ENCODE assay signal across 9 cellular contexts in the genomic region with DNA sequence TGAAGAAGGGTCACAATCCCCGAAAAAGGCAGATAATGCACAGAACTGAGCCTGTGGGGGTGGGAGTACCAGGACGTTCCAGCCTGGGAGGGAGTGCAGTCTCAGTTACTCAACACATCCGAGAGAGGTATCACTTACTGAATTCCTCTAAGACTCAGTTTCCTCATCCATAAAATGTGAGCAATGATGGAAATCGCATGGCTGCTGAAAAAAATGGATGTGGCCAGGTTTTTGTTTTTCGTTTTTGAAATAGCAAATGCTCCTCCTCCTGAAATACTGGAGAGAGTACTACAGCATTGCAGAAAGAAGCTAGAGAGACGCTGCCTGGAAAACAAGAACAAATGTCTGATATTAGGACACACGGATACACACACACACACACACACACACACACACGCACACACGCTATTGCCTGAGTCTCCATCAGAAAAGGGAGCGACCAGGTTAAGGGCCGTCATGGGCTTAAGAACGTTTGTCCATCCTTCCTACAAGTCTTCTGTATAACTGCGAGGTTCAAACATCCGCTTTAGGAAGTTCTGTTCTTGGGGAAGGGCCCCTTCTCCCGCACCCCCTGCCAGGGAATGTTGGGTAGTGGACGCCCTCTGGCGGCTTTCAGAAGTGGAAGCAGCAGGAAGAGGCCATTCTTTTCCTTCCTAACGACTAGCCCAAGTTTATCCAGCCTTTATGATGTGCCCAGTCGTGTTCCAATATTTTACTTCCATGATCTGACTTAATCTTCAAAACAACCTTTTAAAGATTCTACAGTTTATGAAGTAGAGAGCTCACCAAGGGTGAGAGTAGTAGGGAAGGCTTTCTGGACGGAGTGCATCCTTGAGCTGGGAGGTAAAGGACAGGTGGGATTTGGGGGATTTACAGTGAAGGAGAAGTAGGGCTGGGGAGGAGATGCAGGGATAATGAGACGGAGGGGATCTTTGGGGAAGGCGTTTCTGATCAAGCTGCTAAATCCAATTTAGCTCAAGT. TPM values are rescaled to one million over a fixed set of nuclear protein-coding genes. Genes with fewer than 3 reads are reported as not detected.
DNase-seq lines count a peak whose midpoint lies in the region; ATAC-seq, FAIRE-seq and TF ChIP-seq lines count a peak whose summit lies in the region.
"Had no signal": no experiment of that assay in that cellular context is flagged by ENCODE, and none has a peak within 500 bp of the region (broad histone marks: within the 10 kb centered on the region; RNA-seq: fewer than 3 reads in every experiment).

No MANE protein-coding gene starts in this region.

- 0 out of 2 replicates have a peak, but pooled peaks cover 3% of the 10 kb centered on the region for H4K20me1 ChIP-seq in Karpas-422 (ENCODE audit: insufficient read depth, low read depth, low read length)

- H3K4me2 ChIP-seq in Karpas-422 (ENCODE audit: low read depth, low read length, poor library complexity, severe bottlenecking): no peak overlapping the region

- H3K4me1 ChIP-seq in Karpas-422 (ENCODE audit: low read length): no peaks in the 10 kb centered on the region

- H3K27ac ChIP-seq in Karpas-422 (ENCODE audit: low read length) (no peak overlapping the region), skin epidermis (peak overlapping the region in 4 of 21 experiments; percentile 17 to 57 (median 54))

- no peak overlapping the region for H2AFZ ChIP-seq in Karpas-422 (ENCODE audit: low read length)

- TF ChIP-seq CTCF in bronchial epithelial cell (IDR thresholded peaks at IDR 0.05; ENCODE audit: insufficient read depth, low read length, severe bottlenecking): peak; percentile 84

- no peaks in the 10 kb centered on the region for H3K9me3 ChIP-seq in Karpas-422 (ENCODE audit: low read length)

- no peaks in the 10 kb centered on the region for H3K9me2 ChIP-seq in Karpas-422 (replicated peaks; ENCODE audit: insufficient read depth, low read length)

- no peak overlapping the region for H3K4me3 ChIP-seq in Karpas-422 (ENCODE audit: low read length)
- no peak overlapping the region for H3K4me3 ChIP-seq in bronchial epithelial cell (ENCODE audit: low read depth, low read length)
- H3K4me3 ChIP-seq in skin epidermis: peak overlapping the region in 6 of 7 experiments; percentile 25 to 42 (median 36)

- H3K79me2 ChIP-seq in Karpas-422 (ENCODE audit: low read length): no peaks in the 10 kb centered on the region

- H3K9ac ChIP-seq in Karpas-422 (ENCODE audit: low read length): no peak overlapping the region

- FAIRE-seq in bronchial epithelial cell (lab: Jason Lieb, UNC): no peak
- FAIRE-seq: islet of Langerhans had no signal

- ATAC-seq in GM21528 (IDR thresholded peaks at IDR 0.05; ENCODE audit: low FRiP score, unreplicated experiment): no peak

- H3K36me3 ChIP-seq in Karpas-422 (ENCODE audit: insufficient read depth, low read length) (no peaks in the 10 kb centered on the region), bronchial epithelial cell (ENCODE audit: control insufficient read depth, insufficient read depth, low read length) (no peaks in the 10 kb centered on the region)

- H3K27me3 ChIP-seq in Karpas-422 (ENCODE audit: low read length) (no peaks in the 10 kb centered on the region), bronchial epithelial cell (ENCODE audit: control insufficient read depth, insufficient read depth, low read length) (peaks cover 26% of the 10 kb centered on the region)

- DNase-seq in NCI-H524 (lab: John Stamatoyannopoulos, UW) (peak; percentile 65 to 68), NCI-H524 treated with DMSO at 0.1 percent for 48 hours (lab: John Stamatoyannopoulos, UW) (no peak), Karpas-422 (peak; percentile 58), RKO (ENCODE audit: low spot score) (peak; percentile 87), bronchial epithelial cell (ENCODE audit: low read depth) (peak; percentile 47), inferior parietal cortex (ENCODE audit: extremely low spot score) (peak; percentile 87)

RNA-seq across cellular contexts. Expression of gene NES, which starts 0.7 kb away (rescaled TPM):
- not detected in 2 replicates for total RNA-seq in Karpas-422 (2014; rRNA removed; shearing (Covaris generic); ENCODE audit: low replicate concordance)
- total RNA-seq in bronchial epithelial cell: under 0.01 TPM in 1 of 2 replicates, not detected in the other

RNA-seq across cellular contexts. Expression of gene CRABP2, which starts 27.5 kb away (rescaled TPM):
- 0.56 TPM in 1 of 2 replicates, not detected in the other for total RNA-seq in Karpas-422 (2014; rRNA removed; shearing (Covaris generic); ENCODE audit: low replicate concordance)
- total RNA-seq in bronchial epithelial cell: 5.3 and 112 TPM in 2 replicates

RNA-seq across cellular contexts. Expression of gene BCAN, which starts 36.0 kb away (rescaled TPM):
- not detected in 2 replicates for total RNA-seq in Karpas-422 (2014; rRNA removed; shearing (Covaris generic); ENCODE audit: low replicate concordance)
- total RNA-seq in bronchial epithelial cell: not detected in 2 replicates

RNA-seq across cellular contexts. Expression of gene METTL25B, which starts 50.4 kb away (rescaled TPM):
- 22.8 and 26.5 TPM in 2 replicates for total RNA-seq in Karpas-422 (2014; rRNA removed; shearing (Covaris generic); ENCODE audit: low replicate concordance)
- 14.7 and 20.2 TPM in 2 replicates for total RNA-seq in bronchial epithelial cell

RNA-seq across cellular contexts. Expression of gene ISG20L2, which starts 50.7 kb away (rescaled TPM):
- 17.9 and 18.4 TPM in 2 replicates for total RNA-seq in Karpas-422 (2014; rRNA removed; shearing (Covaris generic); ENCODE audit: low replicate concordance)
- 7.9 and 10.6 TPM in 2 replicates for total RNA-seq in bronchial epithelial cell

Comparison
In these comparisons a context has a peak if more than half of its experiments do, and no peak if none do; other contexts are left out.
1. H3K4me3 ChIP-seq: peak in skin epidermis (6 of 7); none in Karpas-422 (single experiment) and bronchial epithelial cell (single experiment).